Comparison of ENCODE assay signal across 8 cellular contexts in the genomic region with DNA sequence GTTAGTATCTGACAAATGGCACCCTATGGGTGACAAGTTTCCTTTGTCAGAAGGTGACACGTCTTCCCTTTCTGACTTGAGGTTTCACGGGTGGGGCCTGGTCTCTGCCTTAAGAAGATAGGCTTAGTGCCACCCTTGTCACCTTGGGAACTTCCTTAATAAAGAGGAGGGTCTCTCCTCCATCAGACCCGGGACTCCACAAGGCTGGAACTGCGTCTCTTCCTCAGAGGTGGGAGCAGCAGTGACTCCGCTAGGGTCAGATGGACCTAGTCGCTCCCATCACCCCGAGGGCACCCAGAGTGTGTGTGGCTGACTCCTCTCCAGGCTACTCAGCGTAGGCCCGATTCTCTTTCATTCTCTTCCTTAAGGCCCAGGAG. TPM values are rescaled to one million over a fixed set of nuclear protein-coding genes. Genes with fewer than 3 reads are reported as not detected.
DNase-seq lines count a peak whose midpoint lies in the region; ATAC-seq and TF ChIP-seq lines count a peak whose summit lies in the region.

No MANE protein-coding gene starts in this region.

- 34 to 71% methylated on average over 2 to 4 of the region's 9 CpGs for WGBS in esophagus squamous epithelium, 2 donors

- DNase-seq in activated gamma-delta T cell treated with Interleukin-2 at 50 U/mL for 16 hours (peak; percentile 12), activated gamma-delta T cell (lab: John Stamatoyannopoulos, UW) (no peak), T-helper 22 cell (ENCODE audit: low read depth) (peak; percentile 1), esophagus squamous epithelium (lab: John Stamatoyannopoulos, UW) (no peak), retinal pigment epithelial cell (ENCODE audit: low read depth) (no peak), NCI-H1930 (lab: John Stamatoyannopoulos, UW) (no peak)

- TF ChIP-seq CTCF in esophagus squamous epithelium (IDR thresholded peaks at IDR 0.05) (no peak), retinal pigment epithelial cell (conservative IDR thresholded peaks at IDR 0.05; ENCODE audit: low read depth, low read length) (no peak)

- intact Hi-C loops in esophagus squamous epithelium (cut with DNase I): no loop called here

- H3K27me3 ChIP-seq in esophagus squamous epithelium: no peaks in the 10 kb centered on the region

- no peak for TF ChIP-seq POLR2A in esophagus squamous epithelium (IDR thresholded peaks at IDR 0.05)

- ATAC-seq in HG03108 (IDR thresholded peaks at IDR 0.05; ENCODE audit: unreplicated experiment) (no peak), HG02798 (IDR thresholded peaks at IDR 0.05; ENCODE audit: poor library complexity, unreplicated experiment) (no peak)

- H3K4me3 ChIP-seq in esophagus squamous epithelium: peak overlapping the region; percentile 70 to 100 (median 87)
- H3K4me3 ChIP-seq in retinal pigment epithelial cell (ENCODE audit: low read length): peak overlapping the region; percentile 55

- no peaks in the 10 kb centered on the region for H3K36me3 ChIP-seq in esophagus squamous epithelium

- H3K27ac ChIP-seq in esophagus squamous epithelium: peak overlapping the region; percentile 14 to 87 (median 39)

- H3K4me1 ChIP-seq in esophagus squamous epithelium: peaks cover 8 to 31% (median 13%) of the 10 kb centered on the region in 3 donors

- H3K9me3 ChIP-seq in esophagus squamous epithelium: no peaks in the 10 kb centered on the region

RNA-seq across cellular contexts. Expression of gene WDTC1, which starts 0.8 kb away (rescaled TPM):
- total RNA-seq in esophagus squamous epithelium: 10 to 100 TPM; 14.9 to 31.5 (median 26.8) TPM

Comparison
In these comparisons a context has a peak if more than half of its experiments do, and no peak if none do; other contexts are left out.
1. DNase-seq: peak in activated gamma-delta T cell treated with Interleukin-2 at 50 U/mL for 16 hours (single experiment) and T-helper 22 cell (single experiment); none in activated gamma-delta T cell (single experiment), esophagus squamous epithelium (single experiment), retinal pigment epithelial cell (single experiment) and NCI-H1930 (0 of 2).